ENCODE assay signal across 15 cellular contexts in the genomic region with DNA sequence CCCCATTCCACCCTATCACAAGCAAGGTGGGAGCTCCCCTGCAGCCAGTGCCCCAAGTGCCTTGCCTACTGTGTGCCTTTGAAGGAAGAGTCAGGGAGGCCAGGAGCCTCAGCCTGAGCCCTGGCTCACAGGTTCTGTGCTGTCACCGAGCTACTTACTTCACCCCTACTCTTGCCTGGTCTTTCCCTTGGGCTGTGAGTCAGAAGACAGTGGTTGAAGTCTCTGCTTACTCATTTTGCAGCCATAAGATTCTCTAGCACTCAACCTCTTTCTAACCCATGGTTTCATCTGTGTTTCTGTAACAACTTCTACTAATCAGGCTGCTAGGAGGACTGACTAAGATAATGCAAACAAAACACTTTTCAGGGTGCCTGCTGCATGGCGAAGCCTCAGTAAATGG.
DNase-seq lines count a peak whose midpoint lies in the region; ATAC-seq and TF ChIP-seq lines count a peak whose summit lies in the region.
"Had no signal": no experiment of that assay in that cellular context is flagged by ENCODE, and none has a peak within 500 bp of the region (broad histone marks: within the 10 kb centered on the region; RNA-seq: fewer than 3 reads in every experiment).

No MANE protein-coding gene starts in this region.

- peak overlapping the region; percentile 48 for H3K23ac ChIP-seq in mesendoderm (ENCODE audit: low read length)

- H3K18ac ChIP-seq in mesendoderm (ENCODE audit: low read length), result no peak overlapping the region

- H3K4me1 Mint-ChIP-seq in HFFc6 (ENCODE audit: low read depth), result peaks cover 58% of the 10 kb centered on the region
- H3K4me1 Mint-ChIP-seq in activated T-helper 1 cell treated with anti-CD3 and anti-CD28 coated beads, Interleukin-12 subunit alpha, Interleukin-12 subunit beta, Interleukin-2, Interleukin-4 antibody, amounts not matched to agents 30 ng/mL and 10 ng/mL and 1 ng/mL, durations not matched to agents 14 hours and 24 hours and 36 hours (ENCODE audit: low read depth), result no peaks in the 10 kb centered on the region

- DNase-seq in AG20443 (ENCODE audit: low spot score) (peak; percentile 83), HFFc6 (peak; percentile 89), astrocyte of the spinal cord (ENCODE audit: low read depth, low spot score) (peak; percentile 85), mesendoderm (no peak), heart right ventricle (no peak), OCI-M1 (lab: John Stamatoyannopoulos, UW) (no peak)
- no peak for DNase-seq in activated T-helper 1 cell treated with anti-CD3 and anti-CD28 coated beads, Interleukin-12 subunit alpha, Interleukin-12 subunit beta, Interleukin-2, Interleukin-4 antibody, amounts not matched to agents 30 ng/mL and 10 ng/mL and 1 ng/mL, durations not matched to agents 14 hours and 24 hours and 36 hours (ENCODE audit: low spot score)
- DNase-seq: activated T-cell treated with anti-CD3 and anti-CD28 coated beads, Interleukin-2, amount 50 U/mL, for 24 hours; cerebellar nuclear complex; DND-41; foreskin melanocyte; NCI-H2171 treated with DMSO at 0.1 percent for 48 hours; trophoblast cell had no signal

- H4K5ac ChIP-seq in mesendoderm (ENCODE audit: low read length), result no peak overlapping the region

- H2AK5ac ChIP-seq in mesendoderm (ENCODE audit: low read length), result no peak overlapping the region

- no peak overlapping the region for H3K4ac ChIP-seq in mesendoderm (ENCODE audit: low read depth, low read length)

- TF ChIP-seq CTCF in HFFc6 (IDR thresholded peaks at IDR 0.05) (no peak), astrocyte of the spinal cord (IDR thresholded peaks at IDR 0.05; ENCODE audit: low read depth, low read length) (no peak), heart right ventricle (IDR thresholded peaks at IDR 0.05) (no peak)

- intact Hi-C loops in activated T-helper 1 cell treated with anti-CD3 and anti-CD28 coated beads, Interleukin-12 subunit alpha, Interleukin-12 subunit beta, Interleukin-2, Interleukin-4 antibody, amounts not matched to agents 30 ng/mL and 10 ng/mL and 1 ng/mL, durations not matched to agents 14 hours and 24 hours and 36 hours (cut with micrococcal nuclease), result no loop called here
- intact Hi-C loops in heart right ventricle (cut with DNase I), result no loop called here

- H3K36me3 ChIP-seq in mesendoderm (ENCODE audit: control insufficient read depth, insufficient read depth, low read length), result no peaks in the 10 kb centered on the region
- H3K36me3 ChIP-seq in heart right ventricle, result no peaks in the 10 kb centered on the region

- no peak overlapping the region for H4K8ac ChIP-seq in mesendoderm (ENCODE audit: low read depth, low read length)

- no peak overlapping the region for H2BK120ac ChIP-seq in mesendoderm (ENCODE audit: low read depth, low read length)

- H3K27ac ChIP-seq in mesendoderm (ENCODE audit: low read depth, low read length) (no peak overlapping the region), heart right ventricle (no peak overlapping the region)

- H3K27ac Mint-ChIP-seq in HFFc6, result peak overlapping the region; percentile 64
- no peak overlapping the region for H3K27ac Mint-ChIP-seq in activated T-helper 1 cell treated with anti-CD3 and anti-CD28 coated beads, Interleukin-12 subunit alpha, Interleukin-12 subunit beta, Interleukin-2, Interleukin-4 antibody, amounts not matched to agents 30 ng/mL and 10 ng/mL and 1 ng/mL, durations not matched to agents 14 hours and 24 hours and 36 hours
- H3K27ac Mint-ChIP-seq: activated T-cell treated with anti-CD3 and anti-CD28 coated beads, Interleukin-2, amount 50 U/mL, for 24 hours; natural killer cell treated with Interleukin-12 subunit alpha and Interleukin-12 subunit beta and Interleukin-15 and Interleukin-18, amount 100 ng/mL, for 72 hours had no signal

- H3K9me3 Mint-ChIP-seq in HFFc6, result no peaks in the 10 kb centered on the region
- no peaks in the 10 kb centered on the region for H3K9me3 Mint-ChIP-seq in activated T-helper 1 cell treated with anti-CD3 and anti-CD28 coated beads, Interleukin-12 subunit alpha, Interleukin-12 subunit beta, Interleukin-2, Interleukin-4 antibody, amounts not matched to agents 30 ng/mL and 10 ng/mL and 1 ng/mL, durations not matched to agents 14 hours and 24 hours and 36 hours
- H3K9me3 Mint-ChIP-seq: activated T-cell treated with anti-CD3 and anti-CD28 coated beads, Interleukin-2, amount 50 U/mL, for 24 hours; natural killer cell treated with Interleukin-12 subunit alpha and Interleukin-12 subunit beta and Interleukin-15 and Interleukin-18, amount 100 ng/mL, for 72 hours had no signal

- H3K4me3 ChIP-seq in astrocyte of the spinal cord (ENCODE audit: low read depth, low read length) (no peak overlapping the region), mesendoderm (ENCODE audit: low read length) (no peak overlapping the region), heart right ventricle (no peak overlapping the region)

- peak overlapping the region; percentile 33; the same call in 1 of the 2 replicates for H3K4me3 Mint-ChIP-seq in HFFc6
- H3K4me3 Mint-ChIP-seq in activated T-helper 1 cell treated with anti-CD3 and anti-CD28 coated beads, Interleukin-12 subunit alpha, Interleukin-12 subunit beta, Interleukin-2, Interleukin-4 antibody, amounts not matched to agents 30 ng/mL and 10 ng/mL and 1 ng/mL, durations not matched to agents 14 hours and 24 hours and 36 hours, result no peak overlapping the region
- H3K4me3 Mint-ChIP-seq: activated T-cell treated with anti-CD3 and anti-CD28 coated beads, Interleukin-2, amount 50 U/mL, for 24 hours; natural killer cell treated with Interleukin-12 subunit alpha and Interleukin-12 subunit beta and Interleukin-15 and Interleukin-18, amount 100 ng/mL, for 72 hours had no signal

- no peaks in the 10 kb centered on the region for H3K79me1 ChIP-seq in mesendoderm (ENCODE audit: low read length)

- WGBS in mesendoderm (ENCODE audit: extremely low coverage, insufficient coverage, low lambda C conversion rate), result no CpG with 5 or more reads among the region's 2 CpGs
- 79 to 86% methylated on average over 2 of the region's 2 CpGs for WGBS in heart right ventricle, 2 donors

- H3K4me2 ChIP-seq in mesendoderm (ENCODE audit: low read length), result no peak overlapping the region

- H3K79me2 ChIP-seq in mesendoderm (ENCODE audit: control insufficient read depth, insufficient read depth, low read length), result no peaks in the 10 kb centered on the region

- H3K56ac ChIP-seq in mesendoderm (ENCODE audit: low read length), result peak overlapping the region; percentile 6

- no peaks in the 10 kb centered on the region for H3K36me3 Mint-ChIP-seq in HFFc6 (ENCODE audit: low read depth)
- H3K36me3 Mint-ChIP-seq in activated T-helper 1 cell treated with anti-CD3 and anti-CD28 coated beads, Interleukin-12 subunit alpha, Interleukin-12 subunit beta, Interleukin-2, Interleukin-4 antibody, amounts not matched to agents 30 ng/mL and 10 ng/mL and 1 ng/mL, durations not matched to agents 14 hours and 24 hours and 36 hours (ENCODE audit: low read depth), result no peaks in the 10 kb centered on the region
- H3K36me3 Mint-ChIP-seq: natural killer cell treated with Interleukin-12 subunit alpha and Interleukin-12 subunit beta and Interleukin-15 and Interleukin-18, amount 100 ng/mL, for 72 hours had no signal

- H3K9ac ChIP-seq in mesendoderm (ENCODE audit: low read length), result no peak overlapping the region

- no peaks in the 10 kb centered on the region for H3K27me3 ChIP-seq in mesendoderm (ENCODE audit: insufficient read depth, low read length, poor library complexity)
- no peaks in the 10 kb centered on the region for H3K27me3 ChIP-seq in heart right ventricle

- H3K4me1 ChIP-seq in mesendoderm (ENCODE audit: control insufficient read depth, low read depth, low read length), result peaks cover 9% of the 10 kb centered on the region
- H3K4me1 ChIP-seq in heart right ventricle, result peaks cover 0 to 61% (median 17%) of the 10 kb centered on the region in 9 donors

- no peaks in the 10 kb centered on the region for H3K9me3 ChIP-seq in heart right ventricle

- no peak overlapping the region for H2BK5ac ChIP-seq in mesendoderm (ENCODE audit: low read length)

- no peak for ATAC-seq in GM19023 (IDR thresholded peaks at IDR 0.05; ENCODE audit: unreplicated experiment)
- no peak for ATAC-seq in heart right ventricle

- H2BK15ac ChIP-seq in mesendoderm (replicated peaks; ENCODE audit: low read depth), result no peak overlapping the region

- in situ Hi-C loops in astrocyte of the spinal cord (cut with HindIII; ENCODE audit: low sequenced_read_pairs), result no loop called here

- peaks cover 2% of the 10 kb centered on the region for H3K27me3 Mint-ChIP-seq in HFFc6 (ENCODE audit: insufficient read depth)
- H3K27me3 Mint-ChIP-seq in activated T-helper 1 cell treated with anti-CD3 and anti-CD28 coated beads, Interleukin-12 subunit alpha, Interleukin-12 subunit beta, Interleukin-2, Interleukin-4 antibody, amounts not matched to agents 30 ng/mL and 10 ng/mL and 1 ng/mL, durations not matched to agents 14 hours and 24 hours and 36 hours (ENCODE audit: insufficient read depth), result no peaks in the 10 kb centered on the region

Comparison
In these comparisons a context has a peak if more than half of its experiments do, and no peak if none do; other contexts are left out.
1. DNase-seq: peak in AG20443 (single experiment), HFFc6 (single experiment) and astrocyte of the spinal cord (single experiment); none in mesendoderm (single experiment), activated T-helper 1 cell treated with anti-CD3 and anti-CD28 coated beads, Interleukin-12 subunit alpha, Interleukin-12 subunit beta, Interleukin-2, Interleukin-4 antibody, amounts not matched to agents 30 ng/mL and 10 ng/mL and 1 ng/mL, durations not matched to agents 14 hours and 24 hours and 36 hours (single experiment), heart right ventricle (0 of 2) and OCI-M1 (single experiment).